ENCODE assay signal across 33 cellular contexts in the genomic region with DNA sequence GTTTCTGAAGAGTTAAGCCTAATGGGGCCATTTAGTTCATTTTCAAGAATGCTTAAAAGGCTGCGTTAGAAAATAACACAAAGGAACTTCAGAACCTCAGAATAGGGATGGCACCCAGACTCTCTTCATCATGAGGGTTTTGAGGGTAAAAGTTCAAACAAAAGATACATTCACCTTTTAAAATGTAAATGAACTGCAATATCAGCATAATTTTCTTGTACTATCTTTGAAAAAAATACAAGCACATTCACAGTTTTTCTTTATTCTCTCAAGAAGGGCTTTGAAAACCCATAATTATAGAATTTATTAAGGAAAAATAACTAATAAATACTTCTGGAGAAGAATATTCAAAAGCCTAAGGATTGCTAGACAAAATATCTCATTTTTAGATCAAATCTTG.
"Had no signal": no experiment of that assay in that cellular context is flagged by ENCODE, and none has a peak within 500 bp of the region (broad histone marks: within the 10 kb centered on the region; RNA-seq: fewer than 3 reads in every experiment).

No MANE protein-coding gene starts in this region.

- H3K4me1 ChIP-seq: adrenal gland, body of pancreas, breast epithelium had no signal

- H3K27me3 ChIP-seq: adrenal gland, body of pancreas, brain microvascular endothelial cell, breast epithelium had no signal

- DNase-seq: activated B cell treated with CpG ODN at 0.5 μM for 24 hours; activated CD4-positive, alpha-beta memory T cell treated with anti-CD3 and anti-CD28 coated beads for 36 hours; activated CD4-positive, alpha-beta T cell treated with anti-CD3 and anti-CD28 coated beads for 4 hours; activated CD4-positive, alpha-beta T cell treated with anti-CD3 and anti-CD28 coated beads, Interleukin-2, amount 10 ng/mL, durations not matched to agents 24 days and 14 days; activated CD4-positive, alpha-beta T cell treated with anti-CD3 and anti-CD28 coated beads, Interleukin-2, amount 50 U/mL, for 1 hour; activated CD4-positive, alpha-beta T cell treated with anti-CD3 and anti-CD28 coated beads, Interleukin-2, amount 50 U/mL, for 4 hours; activated CD4-positive, CD25-positive, alpha-beta regulatory T cell treated with anti-CD3 and anti-CD28 coated beads, Interleukin-2, amount 50 U/mL, for 72 hours; activated CD8-positive, alpha-beta memory T cell treated with anti-CD3 and anti-CD28 coated beads, Interleukin-2, amount 50 U/mL, for 4 hours; activated CD8-positive, alpha-beta T cell treated with anti-CD3 and anti-CD28 coated beads for 36 hours; activated effector memory CD4-positive, alpha-beta T cell treated with anti-CD3 and anti-CD28 coated beads, Interleukin-2, amount 50 U/mL, for 16 hours; activated gamma-delta T cell treated with Interleukin-2 at 50 U/mL for 16 hours; activated naive CD4-positive, alpha-beta T cell; activated naive CD4-positive, alpha-beta T cell treated with anti-CD3 and anti-CD28 coated beads for 36 hours; activated naive CD4-positive, alpha-beta T cell treated with anti-CD3 and anti-CD28 coated beads, Interleukin-2, amount 50 U/mL, for 16 hours; activated naive CD8-positive, alpha-beta T cell treated with anti-CD3 and anti-CD28 coated beads for 36 hours; activated T-cell treated with anti-CD3 and anti-CD28 coated beads for 4 hours; activated T-cell treated with anti-CD3 and anti-CD28 coated beads, Interleukin-2, amount 50 U/mL, for 1 hour; activated T-cell treated with anti-CD3 and anti-CD28 coated beads, Interleukin-2, amount 50 U/mL, for 4 hours; activated T-cell treated with anti-CD3 and anti-CD28 coated beads, Interleukin-2, amount 50 U/mL, for 72 hours; adrenal gland; amniotic stem cell; aorta; body of pancreas; brain microvascular endothelial cell; central memory CD4-positive, alpha-beta T cell; T-helper 2 cell; T-helper 9 cell had no signal

- H3K4me3 ChIP-seq: adrenal gland, body of pancreas, breast epithelium had no signal

- FAIRE-seq: astrocyte, TTC549 had no signal

- H3K36me3 ChIP-seq: adrenal gland, brain microvascular endothelial cell, breast epithelium had no signal

- H3K9me3 ChIP-seq: adrenal gland, body of pancreas, breast epithelium had no signal

- ATAC-seq: activated CD8-positive, alpha-beta T cell treated with anti-CD3 and anti-CD28 coated beads for 36 hours; activated naive CD4-positive, alpha-beta T cell treated with anti-CD3 and anti-CD28 coated beads, Interleukin-2, amount 50 U/mL, for 72 hours; activated T-cell treated with anti-CD3 and anti-CD28 coated beads, Interleukin-2, amount 50 U/mL, for 4 hours; activated T-cell treated with anti-CD3 and anti-CD28 coated beads, Interleukin-2, amount 50 U/mL, for 72 hours; activated T-helper 17 cell treated with anti-CD3 and anti-CD28 coated beads, Interleukin-2, amount 50 U/mL, for 72 hours; body of pancreas had no signal

- H3K27ac ChIP-seq: adrenal gland, body of pancreas, brain microvascular endothelial cell, breast epithelium, VCaP had no signal
